ENCODE assay signal across 1 cellular context in genomic region chr12:11743333-11743732, GRCh38.
TF ChIP-seq lines count a peak whose summit lies in the region.

No MANE protein-coding gene starts in this region.

TF ChIP-seq in GM23338, 12 proteins besides CTCF, POLR2A, EP300 and RAD21:
- TF ChIP-seq, protein P1, sequence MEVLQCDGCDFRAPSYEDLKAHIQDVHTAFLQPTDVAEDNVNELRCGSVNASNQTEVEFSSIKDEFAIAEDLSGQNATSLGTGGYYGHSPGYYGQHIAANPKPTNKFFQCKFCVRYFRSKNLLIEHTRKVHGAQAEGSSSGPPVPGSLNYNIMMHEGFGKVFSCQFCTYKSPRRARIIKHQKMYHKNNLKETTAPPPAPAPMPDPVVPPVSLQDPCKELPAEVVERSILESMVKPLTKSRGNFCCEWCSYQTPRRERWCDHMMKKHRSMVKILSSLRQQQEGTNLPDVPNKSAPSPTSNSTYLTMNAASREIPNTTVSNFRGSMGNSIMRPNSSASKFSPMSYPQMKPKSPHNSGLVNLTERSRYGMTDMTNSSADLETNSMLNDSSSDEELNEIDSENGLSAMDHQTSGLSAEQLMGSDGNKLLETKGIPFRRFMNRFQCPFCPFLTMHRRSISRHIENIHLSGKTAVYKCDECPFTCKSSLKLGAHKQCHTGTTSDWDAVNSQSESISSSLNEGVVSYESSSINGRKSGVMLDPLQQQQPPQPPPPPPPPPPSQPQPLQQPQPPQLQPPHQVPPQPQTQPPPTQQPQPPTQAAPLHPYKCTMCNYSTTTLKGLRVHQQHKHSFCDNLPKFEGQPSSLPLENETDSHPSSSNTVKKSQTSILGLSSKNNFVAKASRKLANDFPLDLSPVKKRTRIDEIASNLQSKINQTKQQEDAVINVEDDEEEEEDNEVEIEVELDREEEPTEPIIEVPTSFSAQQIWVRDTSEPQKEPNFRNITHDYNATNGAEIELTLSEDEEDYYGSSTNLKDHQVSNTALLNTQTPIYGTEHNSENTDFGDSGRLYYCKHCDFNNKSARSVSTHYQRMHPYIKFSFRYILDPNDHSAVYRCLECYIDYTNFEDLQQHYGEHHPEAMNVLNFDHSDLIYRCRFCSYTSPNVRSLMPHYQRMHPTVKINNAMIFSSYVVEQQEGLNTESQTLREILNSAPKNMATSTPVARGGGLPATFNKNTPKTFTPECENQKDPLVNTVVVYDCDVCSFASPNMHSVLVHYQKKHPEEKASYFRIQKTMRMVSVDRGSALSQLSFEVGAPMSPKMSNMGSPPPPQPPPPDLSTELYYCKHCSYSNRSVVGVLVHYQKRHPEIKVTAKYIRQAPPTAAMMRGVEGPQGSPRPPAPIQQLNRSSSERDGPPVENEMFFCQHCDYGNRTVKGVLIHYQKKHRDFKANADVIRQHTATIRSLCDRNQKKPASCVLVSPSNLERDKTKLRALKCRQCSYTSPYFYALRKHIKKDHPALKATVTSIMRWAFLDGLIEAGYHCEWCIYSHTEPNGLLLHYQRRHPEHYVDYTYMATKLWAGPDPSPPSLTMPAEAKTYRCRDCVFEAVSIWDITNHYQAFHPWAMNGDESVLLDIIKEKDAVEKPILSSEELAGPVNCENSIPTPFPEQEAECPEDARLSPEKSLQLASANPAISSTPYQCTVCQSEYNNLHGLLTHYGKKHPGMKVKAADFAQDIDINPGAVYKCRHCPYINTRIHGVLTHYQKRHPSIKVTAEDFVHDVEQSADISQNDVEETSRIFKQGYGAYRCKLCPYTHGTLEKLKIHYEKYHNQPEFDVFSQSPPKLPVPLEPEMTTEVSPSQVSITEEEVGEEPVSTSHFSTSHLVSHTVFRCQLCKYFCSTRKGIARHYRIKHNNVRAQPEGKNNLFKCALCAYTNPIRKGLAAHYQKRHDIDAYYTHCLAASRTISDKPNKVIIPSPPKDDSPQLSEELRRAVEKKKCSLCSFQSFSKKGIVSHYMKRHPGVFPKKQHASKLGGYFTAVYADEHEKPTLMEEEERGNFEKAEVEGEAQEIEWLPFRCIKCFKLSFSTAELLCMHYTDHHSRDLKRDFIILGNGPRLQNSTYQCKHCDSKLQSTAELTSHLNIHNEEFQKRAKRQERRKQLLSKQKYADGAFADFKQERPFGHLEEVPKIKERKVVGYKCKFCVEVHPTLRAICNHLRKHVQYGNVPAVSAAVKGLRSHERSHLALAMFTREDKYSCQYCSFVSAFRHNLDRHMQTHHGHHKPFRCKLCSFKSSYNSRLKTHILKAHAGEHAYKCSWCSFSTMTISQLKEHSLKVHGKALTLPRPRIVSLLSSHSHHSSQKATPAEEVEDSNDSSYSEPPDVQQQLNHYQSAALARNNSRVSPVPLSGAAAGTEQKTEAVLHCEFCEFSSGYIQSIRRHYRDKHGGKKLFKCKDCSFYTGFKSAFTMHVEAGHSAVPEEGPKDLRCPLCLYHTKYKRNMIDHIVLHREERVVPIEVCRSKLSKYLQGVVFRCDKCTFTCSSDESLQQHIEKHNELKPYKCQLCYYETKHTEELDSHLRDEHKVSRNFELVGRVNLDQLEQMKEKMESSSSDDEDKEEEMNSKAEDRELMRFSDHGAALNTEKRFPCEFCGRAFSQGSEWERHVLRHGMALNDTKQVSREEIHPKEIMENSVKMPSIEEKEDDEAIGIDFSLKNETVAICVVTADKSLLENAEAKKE (CRISPR knock-in tag; IDR thresholded peaks at IDR 0.05), result no peak
- TF ChIP-seq NANOG (IDR thresholded peaks at IDR 0.05; ENCODE audit: borderline replicate concordance) (no peak), JUNB (IDR thresholded peaks at IDR 0.05; ENCODE audit: unreplicated experiment) (no peak), ZNF114 (CRISPR knock-in tag; IDR thresholded peaks at IDR 0.05) (no peak), ZNF331 (CRISPR knock-in tag; IDR thresholded peaks at IDR 0.05; ENCODE audit: low read depth) (no peak), CREB1 (CRISPR knock-in tag; IDR thresholded peaks at IDR 0.05; ENCODE audit: low read depth) (no peak), EZH2 (IDR thresholded peaks at IDR 0.05; ENCODE audit: low read depth, unreplicated experiment) (no peak), POLR2AphosphoS5 (IDR thresholded peaks at IDR 0.05; ENCODE audit: low read depth) (no peak), STAT1 (IDR thresholded peaks at IDR 0.05; ENCODE audit: unreplicated experiment) (no peak), EZH2phosphoT487 (IDR thresholded peaks at IDR 0.05; ENCODE audit: unreplicated experiment) (no peak)
- TF ChIP-seq, protein P2, sequence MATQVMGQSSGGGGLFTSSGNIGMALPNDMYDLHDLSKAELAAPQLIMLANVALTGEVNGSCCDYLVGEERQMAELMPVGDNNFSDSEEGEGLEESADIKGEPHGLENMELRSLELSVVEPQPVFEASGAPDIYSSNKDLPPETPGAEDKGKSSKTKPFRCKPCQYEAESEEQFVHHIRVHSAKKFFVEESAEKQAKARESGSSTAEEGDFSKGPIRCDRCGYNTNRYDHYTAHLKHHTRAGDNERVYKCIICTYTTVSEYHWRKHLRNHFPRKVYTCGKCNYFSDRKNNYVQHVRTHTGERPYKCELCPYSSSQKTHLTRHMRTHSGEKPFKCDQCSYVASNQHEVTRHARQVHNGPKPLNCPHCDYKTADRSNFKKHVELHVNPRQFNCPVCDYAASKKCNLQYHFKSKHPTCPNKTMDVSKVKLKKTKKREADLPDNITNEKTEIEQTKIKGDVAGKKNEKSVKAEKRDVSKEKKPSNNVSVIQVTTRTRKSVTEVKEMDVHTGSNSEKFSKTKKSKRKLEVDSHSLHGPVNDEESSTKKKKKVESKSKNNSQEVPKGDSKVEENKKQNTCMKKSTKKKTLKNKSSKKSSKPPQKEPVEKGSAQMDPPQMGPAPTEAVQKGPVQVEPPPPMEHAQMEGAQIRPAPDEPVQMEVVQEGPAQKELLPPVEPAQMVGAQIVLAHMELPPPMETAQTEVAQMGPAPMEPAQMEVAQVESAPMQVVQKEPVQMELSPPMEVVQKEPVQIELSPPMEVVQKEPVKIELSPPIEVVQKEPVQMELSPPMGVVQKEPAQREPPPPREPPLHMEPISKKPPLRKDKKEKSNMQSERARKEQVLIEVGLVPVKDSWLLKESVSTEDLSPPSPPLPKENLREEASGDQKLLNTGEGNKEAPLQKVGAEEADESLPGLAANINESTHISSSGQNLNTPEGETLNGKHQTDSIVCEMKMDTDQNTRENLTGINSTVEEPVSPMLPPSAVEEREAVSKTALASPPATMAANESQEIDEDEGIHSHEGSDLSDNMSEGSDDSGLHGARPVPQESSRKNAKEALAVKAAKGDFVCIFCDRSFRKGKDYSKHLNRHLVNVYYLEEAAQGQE (IDR thresholded peaks at IDR 0.05; ENCODE audit: unreplicated experiment), result no peak
- TF ChIP-seq, protein P3, sequence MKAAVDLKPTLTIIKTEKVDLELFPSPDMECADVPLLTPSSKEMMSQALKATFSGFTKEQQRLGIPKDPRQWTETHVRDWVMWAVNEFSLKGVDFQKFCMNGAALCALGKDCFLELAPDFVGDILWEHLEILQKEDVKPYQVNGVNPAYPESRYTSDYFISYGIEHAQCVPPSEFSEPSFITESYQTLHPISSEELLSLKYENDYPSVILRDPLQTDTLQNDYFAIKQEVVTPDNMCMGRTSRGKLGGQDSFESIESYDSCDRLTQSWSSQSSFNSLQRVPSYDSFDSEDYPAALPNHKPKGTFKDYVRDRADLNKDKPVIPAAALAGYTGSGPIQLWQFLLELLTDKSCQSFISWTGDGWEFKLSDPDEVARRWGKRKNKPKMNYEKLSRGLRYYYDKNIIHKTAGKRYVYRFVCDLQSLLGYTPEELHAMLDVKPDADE (IDR thresholded peaks at IDR 0.05), result no peak
